ENCODE assay signal across 1 cellular context in the genomic region with DNA sequence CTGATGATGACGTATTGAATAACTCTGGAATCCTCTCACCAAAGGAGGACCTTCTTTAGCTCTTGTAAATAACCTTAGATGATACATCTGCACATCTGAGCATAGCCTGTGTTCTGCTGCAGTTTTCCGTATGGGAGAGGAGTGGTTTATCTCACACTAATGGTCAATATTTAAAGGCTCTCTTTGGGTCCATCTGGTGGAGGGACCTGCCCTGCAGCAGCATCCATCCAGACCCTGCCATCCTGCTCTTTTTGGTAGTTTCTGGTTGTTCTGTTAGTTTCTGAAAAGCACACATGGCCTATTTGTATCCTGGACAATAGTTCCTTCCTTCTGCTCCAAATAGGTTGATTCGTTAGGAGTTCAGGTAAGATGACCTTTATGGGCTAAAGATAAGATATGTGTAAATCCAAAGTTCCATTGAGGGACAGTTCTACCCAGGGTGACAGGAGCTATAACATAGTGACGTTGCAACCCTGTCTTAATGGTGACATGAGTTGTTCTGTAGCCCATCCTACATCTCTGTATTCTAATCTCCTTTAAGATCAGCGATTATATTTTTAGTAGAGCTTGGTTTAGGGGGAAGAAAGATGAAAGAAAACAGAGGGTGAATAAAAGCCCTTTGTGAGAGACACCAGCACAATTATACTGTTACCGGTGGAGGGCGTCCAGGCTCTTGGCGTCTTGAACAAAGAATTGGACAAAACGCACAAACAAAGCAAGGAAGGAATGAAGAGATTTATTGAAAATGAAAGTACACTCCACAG.
TF ChIP-seq lines count a peak whose summit lies in the region.

No MANE protein-coding gene starts in this region.

TF ChIP-seq in H1, 55 proteins besides CTCF, POLR2A, EP300 and RAD21:
- TF ChIP-seq, protein P1, sequence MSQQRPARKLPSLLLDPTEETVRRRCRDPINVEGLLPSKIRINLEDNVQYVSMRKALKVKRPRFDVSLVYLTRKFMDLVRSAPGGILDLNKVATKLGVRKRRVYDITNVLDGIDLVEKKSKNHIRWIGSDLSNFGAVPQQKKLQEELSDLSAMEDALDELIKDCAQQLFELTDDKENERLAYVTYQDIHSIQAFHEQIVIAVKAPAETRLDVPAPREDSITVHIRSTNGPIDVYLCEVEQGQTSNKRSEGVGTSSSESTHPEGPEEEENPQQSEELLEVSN (IDR thresholded peaks at IDR 0.05): no peak
- no peak for TF ChIP-seq RBBP5 (IDR thresholded peaks at IDR 0.05; ENCODE audit: borderline replicate concordance, low read depth, low read length)
- no peak for TF ChIP-seq YY1 (IDR thresholded peaks at IDR 0.05; ENCODE audit: low read depth, low read length)
- TF ChIP-seq MAX (IDR thresholded peaks at IDR 0.05): no peak
- TF ChIP-seq RFX5 (IDR thresholded peaks at IDR 0.05; ENCODE audit: borderline replicate concordance, low read depth, low read length): no peak
- no peak for TF ChIP-seq RXRA (IDR thresholded peaks at IDR 0.05; ENCODE audit: insufficient read depth, low read depth, low read length)
- no peak for TF ChIP-seq RNF2 (IDR thresholded peaks at IDR 0.05; ENCODE audit: borderline replicate concordance, low read depth, low read length, missing control alignments, poor library complexity, severe bottlenecking)
- no peak for TF ChIP-seq CREB1 (IDR thresholded peaks at IDR 0.05)
- no peak for TF ChIP-seq HDAC6 (IDR thresholded peaks at IDR 0.05; ENCODE audit: low read depth, low read length)
- TF ChIP-seq KDM5A (IDR thresholded peaks at IDR 0.05; ENCODE audit: low read length): no peak
- TF ChIP-seq ASH2L (IDR thresholded peaks at IDR 0.05; ENCODE audit: low read length): no peak
